ENCODE assay signal across 33 cellular contexts in genomic region chr11:115462757-115463156, GRCh38. TPM values are rescaled to one million over a fixed set of nuclear protein-coding genes. Genes with fewer than 3 reads are reported as not detected.
"Had no signal": no experiment of that assay in that cellular context is flagged by ENCODE, and none has a peak within 500 bp of the region (broad histone marks: within the 10 kb centered on the region; RNA-seq: fewer than 3 reads in every experiment).

No MANE protein-coding gene starts in this region.

- DNase-seq: activated CD4-positive, alpha-beta T cell treated with anti-CD3 and anti-CD28 coated beads for 36 hours; activated CD4-positive, alpha-beta T cell treated with anti-CD3 and anti-CD28 coated beads, Interleukin-2, amount 10 ng/mL, durations not matched to agents 7 days and 5 days; activated CD4-positive, alpha-beta T cell treated with anti-CD3 and anti-CD28 coated beads, Interleukin-2, amount 50 U/mL, for 48 hours; activated CD8-positive, alpha-beta T cell treated with anti-CD3 and anti-CD28 coated beads, Interleukin-2, amount 10 ng/mL, durations not matched to agents 7 days and 5 days; activated gamma-delta T cell; activated naive CD4-positive, alpha-beta T cell treated with Interleukin-2 at 50 U/mL for 16 hours; activated naive CD8-positive, alpha-beta T cell treated with anti-CD3 and anti-CD28 coated beads, Interleukin-2, amount 10 ng/mL, durations not matched to agents 7 days and 5 days; activated T-cell treated with anti-CD3 and anti-CD28 coated beads, Interleukin-2, amount 50 U/mL, for 24 hours; Karpas-422; NCI-H1105; NCI-H1436; NCI-H1694; NCI-H1930; NCI-H2081 treated with DMSO at 0.1 percent for 48 hours; NCI-H226; NCI-H524 treated with DMSO at 0.1 percent for 48 hours; NK-92 treated with Interleukin-12 subunit alpha and Interleukin-12 subunit beta, amount 100 ng/mL, for 24 hours; PC-3; Peyer's patch; RPMI8226; SHP77 treated with DMSO at 0.1 percent for 48 hours; SK-N-SH had no signal

- H3K9ac ChIP-seq: SK-N-SH had no signal

- H3K27me3 Mint-ChIP-seq: activated CD4-positive, alpha-beta T cell treated with anti-CD3 and anti-CD28 coated beads for 36 hours; activated CD4-positive, alpha-beta T cell treated with anti-CD3 and anti-CD28 coated beads, Interleukin-2, amount 10 ng/mL, durations not matched to agents 7 days and 5 days; activated T-cell treated with anti-CD3 and anti-CD28 coated beads, Interleukin-2, amount 50 U/mL, for 24 hours had no signal

- H3K4me3 Mint-ChIP-seq: activated CD4-positive, alpha-beta T cell treated with anti-CD3 and anti-CD28 coated beads for 36 hours; activated CD4-positive, alpha-beta T cell treated with anti-CD3 and anti-CD28 coated beads, Interleukin-2, amount 10 ng/mL, durations not matched to agents 7 days and 5 days; activated CD8-positive, alpha-beta T cell treated with anti-CD3 and anti-CD28 coated beads, Interleukin-2, amount 10 ng/mL, durations not matched to agents 7 days and 5 days; activated naive CD4-positive, alpha-beta T cell treated with anti-CD3 and anti-CD28 coated beads, Interleukin-2, amount 50 U/mL, for 24 hours; activated naive CD8-positive, alpha-beta T cell treated with anti-CD3 and anti-CD28 coated beads, Interleukin-2, amount 10 ng/mL, durations not matched to agents 7 days and 5 days; activated T-cell treated with anti-CD3 and anti-CD28 coated beads, Interleukin-2, amount 50 U/mL, for 24 hours; T-helper 1 cell treated with Interleukin-12 subunit alpha and Interleukin-12 subunit beta and Interleukin-4 antibody, amounts not matched to agents 30 μg/mL and 1 μg/mL, for 36 hours; T-helper 2 cell treated with Interferon-gamma antibody and Interleukin-4, amounts not matched to agents 5 μg/mL and 100 μg/mL, for 36 hours; WTC11 had no signal

- H3K9me3 Mint-ChIP-seq: activated CD4-positive, alpha-beta T cell treated with anti-CD3 and anti-CD28 coated beads, Interleukin-2, amount 10 ng/mL, durations not matched to agents 7 days and 5 days; activated naive CD4-positive, alpha-beta T cell treated with anti-CD3 and anti-CD28 coated beads, Interleukin-2, amount 50 U/mL, for 24 hours; activated naive CD8-positive, alpha-beta T cell treated with anti-CD3 and anti-CD28 coated beads, Interleukin-2, amount 10 ng/mL, durations not matched to agents 7 days and 5 days; activated T-cell treated with anti-CD3 and anti-CD28 coated beads, Interleukin-2, amount 50 U/mL, for 24 hours; activated T-helper 2 cell treated with anti-CD3 and anti-CD28 coated beads, Interferon-gamma antibody, Interleukin-2, Interleukin-4, amounts not matched to agents 10 μg/mL and 5 μg/mL and 100 μg/mL, durations not matched to agents 14 hours and 24 hours and 36 hours; T-helper 1 cell treated with Interleukin-12 subunit alpha and Interleukin-12 subunit beta and Interleukin-4 antibody, amounts not matched to agents 30 μg/mL and 1 μg/mL, for 36 hours; T-helper 2 cell treated with Interferon-gamma antibody and Interleukin-4, amounts not matched to agents 5 μg/mL and 100 μg/mL, for 36 hours; WTC11 had no signal

- H3K4me3 ChIP-seq: ascending aorta, body of pancreas, breast epithelium, Peyer's patch, SJSA1 had no signal

- H3K4me1 Mint-ChIP-seq: activated CD4-positive, alpha-beta T cell treated with anti-CD3 and anti-CD28 coated beads for 36 hours; activated CD4-positive, alpha-beta T cell treated with anti-CD3 and anti-CD28 coated beads, Interleukin-2, amount 10 ng/mL, durations not matched to agents 7 days and 5 days; activated naive CD4-positive, alpha-beta T cell treated with anti-CD3 and anti-CD28 coated beads, Interleukin-2, amount 50 U/mL, for 24 hours; activated naive CD8-positive, alpha-beta T cell treated with anti-CD3 and anti-CD28 coated beads, Interleukin-2, amount 10 ng/mL, durations not matched to agents 7 days and 5 days had no signal

- H3K4me2 ChIP-seq: SK-N-SH had no signal

- H3K27ac Mint-ChIP-seq: activated CD4-positive, alpha-beta T cell treated with anti-CD3 and anti-CD28 coated beads for 36 hours; activated CD4-positive, alpha-beta T cell treated with anti-CD3 and anti-CD28 coated beads, Interleukin-2, amount 10 ng/mL, durations not matched to agents 7 days and 5 days; activated CD8-positive, alpha-beta T cell treated with anti-CD3 and anti-CD28 coated beads, Interleukin-2, amount 10 ng/mL, durations not matched to agents 7 days and 5 days; activated naive CD4-positive, alpha-beta T cell treated with anti-CD3 and anti-CD28 coated beads, Interleukin-2, amount 50 U/mL, for 24 hours; activated naive CD8-positive, alpha-beta T cell treated with anti-CD3 and anti-CD28 coated beads, Interleukin-2, amount 10 ng/mL, durations not matched to agents 7 days and 5 days; activated T-cell treated with anti-CD3 and anti-CD28 coated beads, Interleukin-2, amount 50 U/mL, for 24 hours; activated T-helper 2 cell treated with anti-CD3 and anti-CD28 coated beads, Interferon-gamma antibody, Interleukin-2, Interleukin-4, amounts not matched to agents 10 μg/mL and 5 μg/mL and 100 μg/mL, durations not matched to agents 14 hours and 24 hours and 36 hours; T-helper 1 cell treated with Interleukin-12 subunit alpha and Interleukin-12 subunit beta and Interleukin-4 antibody, amounts not matched to agents 30 μg/mL and 1 μg/mL, for 36 hours; T-helper 2 cell treated with Interferon-gamma antibody and Interleukin-4, amounts not matched to agents 5 μg/mL and 100 μg/mL, for 36 hours had no signal

- H3K9me3 ChIP-seq: ascending aorta, body of pancreas, breast epithelium, Peyer's patch, SJSA1, SK-N-SH had no signal

- H3K4me1 ChIP-seq: ascending aorta, body of pancreas, breast epithelium, Peyer's patch, SJSA1 had no signal

- H3K36me3 Mint-ChIP-seq: activated naive CD4-positive, alpha-beta T cell treated with anti-CD3 and anti-CD28 coated beads, Interleukin-2, amount 50 U/mL, for 24 hours; activated naive CD8-positive, alpha-beta T cell treated with anti-CD3 and anti-CD28 coated beads, Interleukin-2, amount 10 ng/mL, durations not matched to agents 7 days and 5 days; WTC11 had no signal

- ATAC-seq: activated CD4-positive, alpha-beta T cell treated with anti-CD3 and anti-CD28 coated beads for 36 hours; activated CD4-positive, CD25-positive, alpha-beta regulatory T cell treated with anti-CD3 and anti-CD28 coated beads, Interleukin-2, amount 50 U/mL, for 24 hours; activated CD8-positive, alpha-beta T cell treated with anti-CD3 and anti-CD28 coated beads, Interleukin-2, amount 10 ng/mL, durations not matched to agents 7 days and 5 days; PC-3 had no signal

- H3K27ac ChIP-seq: ascending aorta, breast epithelium, Peyer's patch, SJSA1 had no signal

- H3K36me3 ChIP-seq: ascending aorta, breast epithelium, Peyer's patch, SJSA1 had no signal

- H3K27me3 ChIP-seq: ascending aorta, body of pancreas, breast epithelium, Peyer's patch, SJSA1 had no signal

RNA-seq across cellular contexts. Expression of gene CADM1, which starts 41.5 kb away (rescaled TPM):
- total RNA-seq: MCF 10A had no signal
